In genomic region chr2:237689569-237690131, GRCh38 we compare ENCODE assay signal across 11 cellular contexts.
DNase-seq lines count a peak whose midpoint lies in the region; ATAC-seq and TF ChIP-seq lines count a peak whose summit lies in the region.
"Had no signal": no experiment of that assay in that cellular context is flagged by ENCODE, and none has a peak within 500 bp of the region (broad histone marks: within the 10 kb centered on the region; RNA-seq: fewer than 3 reads in every experiment).

No MANE protein-coding gene starts in this region.

- H3K27me3 ChIP-seq in ACC112 (ENCODE audit: insufficient read depth, low read length) (no peaks in the 10 kb centered on the region), muscle layer of colon (ENCODE audit: control insufficient read depth in 1 of 2, insufficient read depth in 2 of 2, low read length in 2 of 2) (no peaks in the 10 kb centered on the region), testis (no peaks in the 10 kb centered on the region)

- intact Hi-C loops in testis (cut with DNase I; ENCODE audit: low total_unique reads) = no loop called here

- no peak for ATAC-seq in HG03571 (IDR thresholded peaks at IDR 0.05; ENCODE audit: unreplicated experiment)

- H2AFZ ChIP-seq in ACC112 (ENCODE audit: low read length, unreplicated experiment) = no peak overlapping the region

- 87 to 91% methylated on average over 5 of the region's 5 CpGs for WGBS in testis, 2 donors

- TF ChIP-seq CTCF in testis (IDR thresholded peaks at IDR 0.05) = no peak

- H3K4me3 Mint-ChIP-seq in IgD-negative memory B cell = peak overlapping the region; percentile 84 to 96 (median 91)

- H3K79me2 ChIP-seq in ACC112 (ENCODE audit: control insufficient read depth, insufficient read depth, low read length, unreplicated experiment) = peaks cover 24% of the 10 kb centered on the region

- peak overlapping the region; percentile 99 to 100 (median 99) for H3K27ac Mint-ChIP-seq in IgD-negative memory B cell

- H3K36me3 Mint-ChIP-seq in IgD-negative memory B cell = peaks cover 5% of the 10 kb centered on the region

- no peak overlapping the region for H3K4me3 ChIP-seq in ACC112 (ENCODE audit: low read depth, low read length)
- H3K4me3 ChIP-seq in muscle layer of colon (ENCODE audit: low read depth in 1 of 2, low read length in 2 of 2) = no peak overlapping the region
- no peak overlapping the region for H3K4me3 ChIP-seq in testis

- DNase-seq in caudate nucleus (lab: John Stamatoyannopoulos, UW) (no peak), testis (no peak), A172 (ENCODE audit: low spot score) (no peak), NCI-H187 treated with DMSO at 0.1 percent for 48 hours (lab: John Stamatoyannopoulos, UW) (no peak)
- DNase-seq: activated naive CD4-positive, alpha-beta T cell treated with anti-CD3 and anti-CD28 coated beads, Interleukin-2, amount 50 U/mL, for 16 hours; NCI-H345; stimulated activated naive CD4-positive, alpha-beta T cell had no signal

- H3K4me1 Mint-ChIP-seq in IgD-negative memory B cell = peaks cover 36 to 52% (median 50%) of the 10 kb centered on the region in 3 donors

- H3K27ac ChIP-seq in ACC112 (ENCODE audit: low read depth, low read length) (peak overlapping the region; percentile 99), caudate nucleus (ENCODE audit: low read depth, low read length) (peak overlapping the region; percentile 52), muscle layer of colon (ENCODE audit: low read depth, low read length) (peak overlapping the region; percentile 28), testis (no peak overlapping the region)

- no peaks in the 10 kb centered on the region for H3K9me3 Mint-ChIP-seq in IgD-negative memory B cell

- H3K9me3 ChIP-seq in muscle layer of colon (ENCODE audit: low read length) = no peaks in the 10 kb centered on the region
- no peaks in the 10 kb centered on the region for H3K9me3 ChIP-seq in testis

- H3K36me3 ChIP-seq in ACC112 (ENCODE audit: insufficient read depth, low read length) = no peaks in the 10 kb centered on the region
- no peaks in the 10 kb centered on the region for H3K36me3 ChIP-seq in muscle layer of colon (ENCODE audit: insufficient read depth, low read length)
- H3K36me3 ChIP-seq in testis (ENCODE audit: low read depth, missing control alignments) = no peaks in the 10 kb centered on the region

- H3K4me1 ChIP-seq in ACC112 (ENCODE audit: control insufficient read depth, insufficient read depth, low read length, unreplicated experiment) (peaks cover 48% of the 10 kb centered on the region), muscle layer of colon (ENCODE audit: insufficient read depth, low read length) (peaks cover 55% of the 10 kb centered on the region), testis (peaks cover 12% of the 10 kb centered on the region)

- TF ChIP-seq POLR2A in testis (IDR thresholded peaks at IDR 0.05) = no peak

- peak overlapping the region; percentile 16 for H3K9ac ChIP-seq in muscle layer of colon (ENCODE audit: low read length)

- peaks cover 3% of the 10 kb centered on the region for H3K27me3 Mint-ChIP-seq in IgD-negative memory B cell

Comparison
In these comparisons a context has a peak if more than half of its experiments do, and no peak if none do; other contexts are left out.
1. H3K27ac ChIP-seq: peak in ACC112 (single experiment), caudate nucleus (single experiment) and muscle layer of colon (single experiment); none in testis (0 of 2).